1 cellular context compared by ENCODE assay signal in genomic region chr19:45467456-45468158, GRCh38.
TF ChIP-seq lines count a peak whose summit lies in the region.

FOSB (plus strand) TSS chr19:45467996; CDS start chr19:45468587, 591 bp downstream.

TF ChIP-seq in HepG2, 621 proteins besides CTCF, POLR2A, EP300 and RAD21 (continued from another document):
- TF ChIP-seq PCBP1 (IDR thresholded peaks at IDR 0.05; ENCODE audit: borderline replicate concordance, low read depth, low read length): no peak
- 0 out of 2 replicates have a peak, but pooled peaks have one; percentile 10 for TF ChIP-seq ZBTB33 (CRISPR knock-in tag; IDR thresholded peaks at IDR 0.05)
